Comparison of ENCODE assay signal across 32 cellular contexts in the genomic region with DNA sequence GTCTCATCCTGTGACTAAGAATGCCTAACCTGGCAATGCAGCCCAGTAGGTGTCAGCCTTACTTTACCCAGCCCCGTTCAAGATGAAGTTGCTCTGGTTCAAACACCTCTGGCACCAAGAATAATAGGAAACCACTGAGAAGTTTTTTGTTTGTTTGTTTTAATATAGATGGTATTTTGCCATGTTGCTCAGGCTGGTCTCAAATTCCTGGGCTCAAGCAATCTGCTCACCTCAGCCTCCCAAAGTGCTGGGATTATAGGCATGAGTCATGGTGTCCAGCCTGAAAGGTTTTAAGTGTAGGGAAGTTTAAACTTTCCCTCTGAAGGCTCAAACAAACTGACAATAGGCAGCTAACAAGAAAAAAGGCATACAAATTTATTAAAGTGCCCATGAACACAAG.
"Had no signal": no experiment of that assay in that cellular context is flagged by ENCODE, and none has a peak within 500 bp of the region (broad histone marks: within the 10 kb centered on the region; RNA-seq: fewer than 3 reads in every experiment).

No MANE protein-coding gene starts in this region.

- H3K27ac Mint-ChIP-seq: activated B cell treated with CpG ODN at 0.5 μM for 24 hours; activated naive CD4-positive, alpha-beta T cell treated with anti-CD3 and anti-CD28 coated beads, Interleukin-2, amount 10 ng/mL, durations not matched to agents 7 days and 5 days; activated naive CD8-positive, alpha-beta T cell treated with anti-CD3 and anti-CD28 coated beads, Interleukin-2, amount 10 ng/mL, durations not matched to agents 7 days and 5 days; effector memory CD8-positive, alpha-beta T cell; natural killer cell treated with Interleukin-12 subunit alpha and Interleukin-12 subunit beta and Interleukin-15 and Interleukin-18, amount 100 ng/mL, for 72 hours; progenitor cell of endocrine pancreas; stimulated activated memory B cell treated with anti-CD40 and anti-IgM and Interleukin-4, amounts not matched to agents 10 μg/mL and 1 μg/mL and 100 μg/mL, for 72 hours; stimulated activated naive CD8-positive, alpha-beta T cell treated with anti-CD3 and anti-CD28 coated beads, Interleukin-15, amount 100 ng/mL, for 72 hours; T-helper 2 cell treated with Interferon-gamma antibody and Interleukin-4, amounts not matched to agents 5 μg/mL and 100 μg/mL, for 36 hours had no signal

- H3K27ac ChIP-seq: ascending aorta, brain microvascular endothelial cell, esophagus muscularis mucosa, foreskin keratinocyte, heart left ventricle, left ventricle myocardium inferior, neutrophil, sigmoid colon, thyroid gland, upper lobe of left lung had no signal

- H3K4me3 ChIP-seq: ascending aorta, esophagus muscularis mucosa, heart left ventricle, left ventricle myocardium inferior, lung, mucosa of descending colon, sigmoid colon, thyroid gland, upper lobe of left lung had no signal

- H3K4me1 ChIP-seq: ascending aorta, esophagus muscularis mucosa, foreskin keratinocyte, thyroid gland had no signal

- H3K4me1 Mint-ChIP-seq: activated B cell treated with CpG ODN at 0.5 μM for 24 hours; activated naive CD4-positive, alpha-beta T cell treated with anti-CD3 and anti-CD28 coated beads, Interleukin-2, amount 10 ng/mL, durations not matched to agents 7 days and 5 days; activated naive CD8-positive, alpha-beta T cell treated with anti-CD3 and anti-CD28 coated beads, Interleukin-2, amount 10 ng/mL, durations not matched to agents 7 days and 5 days; stimulated activated memory B cell treated with anti-CD40 and anti-IgM and Interleukin-4, amounts not matched to agents 10 μg/mL and 1 μg/mL and 100 μg/mL, for 72 hours; stimulated activated naive CD8-positive, alpha-beta T cell treated with anti-CD3 and anti-CD28 coated beads, Interleukin-15, amount 100 ng/mL, for 72 hours had no signal

- DNase-seq: activated B cell treated with CpG ODN at 0.5 μM for 24 hours; activated CD4-positive, alpha-beta T cell treated with anti-CD3 and anti-CD28 coated beads, Interleukin-2, amount 50 U/mL, for 4 hours; activated gamma-delta T cell; activated naive CD4-positive, alpha-beta T cell treated with anti-CD3 and anti-CD28 coated beads, Interleukin-2, amount 10 ng/mL, durations not matched to agents 7 days and 5 days; activated naive CD8-positive, alpha-beta T cell treated with anti-CD3 and anti-CD28 coated beads, Interleukin-2, amount 10 ng/mL, durations not matched to agents 7 days and 5 days; activated T-cell treated with anti-CD3 and anti-CD28 coated beads for 4 hours; brain microvascular endothelial cell; caudate nucleus; cortex of kidney; effector memory CD8-positive, alpha-beta T cell; foreskin keratinocyte; heart left ventricle; left ventricle myocardium inferior; mucosa of descending colon; retina; sigmoid colon; small intestine; stimulated activated CD4-positive, alpha-beta T cell treated with anti-CD3 and anti-CD28 coated beads, Interleukin-1b, Interleukin-23, amount 100 ng/mL, for 48 hours; stimulated activated CD4-positive, alpha-beta T cell treated with anti-CD3 and anti-CD28 coated beads, Interleukin-4, amount 100 ng/mL, for 4 hours; stimulated activated CD8-positive, alpha-beta memory T cell treated with anti-CD3 and anti-CD28 coated beads, Interleukin-4, amount 100 ng/mL, for 48 hours; stimulated activated naive CD8-positive, alpha-beta T cell treated with anti-CD3 and anti-CD28 coated beads, Interleukin-15, amount 100 ng/mL, for 72 hours; T-helper 1 cell; thyroid gland; upper lobe of left lung had no signal

- H3K9me3 Mint-ChIP-seq: activated B cell treated with CpG ODN at 0.5 μM for 24 hours; activated naive CD4-positive, alpha-beta T cell treated with anti-CD3 and anti-CD28 coated beads, Interleukin-2, amount 10 ng/mL, durations not matched to agents 7 days and 5 days; effector memory CD8-positive, alpha-beta T cell; natural killer cell treated with Interleukin-12 subunit alpha and Interleukin-12 subunit beta and Interleukin-15 and Interleukin-18, amount 100 ng/mL, for 72 hours; stimulated activated memory B cell treated with anti-CD40 and anti-IgM and Interleukin-4, amounts not matched to agents 10 μg/mL and 1 μg/mL and 100 μg/mL, for 72 hours; stimulated activated naive CD8-positive, alpha-beta T cell treated with anti-CD3 and anti-CD28 coated beads, Interleukin-15, amount 100 ng/mL, for 72 hours; T-helper 2 cell treated with Interferon-gamma antibody and Interleukin-4, amounts not matched to agents 5 μg/mL and 100 μg/mL, for 36 hours had no signal

- H3K9me3 ChIP-seq: ascending aorta, mucosa of descending colon, neutrophil, sigmoid colon, thyroid gland, upper lobe of left lung had no signal

- H3K36me3 Mint-ChIP-seq: activated naive CD4-positive, alpha-beta T cell treated with anti-CD3 and anti-CD28 coated beads, Interleukin-2, amount 10 ng/mL, durations not matched to agents 7 days and 5 days; activated naive CD8-positive, alpha-beta T cell treated with anti-CD3 and anti-CD28 coated beads, Interleukin-2, amount 10 ng/mL, durations not matched to agents 7 days and 5 days; natural killer cell treated with Interleukin-12 subunit alpha and Interleukin-12 subunit beta and Interleukin-15 and Interleukin-18, amount 100 ng/mL, for 72 hours; stimulated activated memory B cell treated with anti-CD40 and anti-IgM and Interleukin-4, amounts not matched to agents 10 μg/mL and 1 μg/mL and 100 μg/mL, for 72 hours had no signal

- H3K27me3 Mint-ChIP-seq: activated naive CD4-positive, alpha-beta T cell treated with anti-CD3 and anti-CD28 coated beads, Interleukin-2, amount 10 ng/mL, durations not matched to agents 7 days and 5 days; activated naive CD8-positive, alpha-beta T cell treated with anti-CD3 and anti-CD28 coated beads, Interleukin-2, amount 10 ng/mL, durations not matched to agents 7 days and 5 days; progenitor cell of endocrine pancreas had no signal

- ATAC-seq: effector memory CD8-positive, alpha-beta T cell; foreskin keratinocyte; heart left ventricle; mucosa of descending colon; natural killer cell treated with Interleukin-12 subunit alpha and Interleukin-12 subunit beta and Interleukin-15 and Interleukin-18, amount 100 ng/mL, for 72 hours; stimulated activated memory B cell treated with anti-CD40 and anti-IgM and Interleukin-4, amounts not matched to agents 10 μg/mL and 1 μg/mL and 100 μg/mL, for 72 hours; stimulated activated naive CD8-positive, alpha-beta T cell treated with anti-CD3 and anti-CD28 coated beads, Interleukin-15, amount 100 ng/mL, for 72 hours had no signal

- H3K27me3 ChIP-seq: ascending aorta, brain microvascular endothelial cell, esophagus muscularis mucosa, foreskin keratinocyte, heart left ventricle, neutrophil, sigmoid colon, thyroid gland, upper lobe of left lung had no signal

- H3K36me3 ChIP-seq: ascending aorta, brain microvascular endothelial cell, esophagus muscularis mucosa, heart left ventricle, left ventricle myocardium inferior, neutrophil, sigmoid colon, thyroid gland, upper lobe of left lung had no signal

- H3K4me3 Mint-ChIP-seq: activated B cell treated with CpG ODN at 0.5 μM for 24 hours; activated naive CD4-positive, alpha-beta T cell treated with anti-CD3 and anti-CD28 coated beads, Interleukin-2, amount 10 ng/mL, durations not matched to agents 7 days and 5 days; activated naive CD8-positive, alpha-beta T cell treated with anti-CD3 and anti-CD28 coated beads, Interleukin-2, amount 10 ng/mL, durations not matched to agents 7 days and 5 days; effector memory CD8-positive, alpha-beta T cell; natural killer cell treated with Interleukin-12 subunit alpha and Interleukin-12 subunit beta and Interleukin-15 and Interleukin-18, amount 100 ng/mL, for 72 hours; stimulated activated memory B cell treated with anti-CD40 and anti-IgM and Interleukin-4, amounts not matched to agents 10 μg/mL and 1 μg/mL and 100 μg/mL, for 72 hours; stimulated activated naive CD8-positive, alpha-beta T cell treated with anti-CD3 and anti-CD28 coated beads, Interleukin-15, amount 100 ng/mL, for 72 hours; T-helper 2 cell treated with Interferon-gamma antibody and Interleukin-4, amounts not matched to agents 5 μg/mL and 100 μg/mL, for 36 hours had no signal
